ENCODE assay signal across 9 cellular contexts in genomic region chr9:124306098-124306735, GRCh38. TPM values are rescaled to one million over a fixed set of nuclear protein-coding genes. Genes with fewer than 3 reads are reported as not detected.
DNase-seq lines count a peak whose midpoint lies in the region; ATAC-seq and TF ChIP-seq lines count a peak whose summit lies in the region.
"Had no signal": no experiment of that assay in that cellular context is flagged by ENCODE, and none has a peak within 500 bp of the region (broad histone marks: within the 10 kb centered on the region; RNA-seq: fewer than 3 reads in every experiment).

No MANE protein-coding gene starts in this region.

- peak overlapping the region; percentile 20 for H3K4me2 ChIP-seq in PC-3 (ENCODE audit: low read length)

- CTCF ChIA-PET in PC-3 (lab: Charles Lee) = no interaction called here

- H3K36me3 ChIP-seq in PC-3 (ENCODE audit: low read depth, low read length) (peaks cover 7% of the 10 kb centered on the region), esophagus muscularis mucosa (peaks cover 6 to 40% (median 22%) of the 10 kb centered on the region in 4 donors)

- no peaks in the 10 kb centered on the region for H4K20me1 ChIP-seq in PC-3 (ENCODE audit: low read length)

- H3K27me3 ChIP-seq in PC-3 (ENCODE audit: low read length) = no peaks in the 10 kb centered on the region
- H3K27me3 ChIP-seq in esophagus muscularis mucosa = no peaks in the 10 kb centered on the region
- H3K27me3 ChIP-seq: dorsolateral prefrontal cortex had no signal

- no peaks in the 10 kb centered on the region for H3K9me2 ChIP-seq in PC-3 (replicated peaks; ENCODE audit: low read length)

- H3K4me3 ChIP-seq in PC-3 (ENCODE audit: low read length) = no peak overlapping the region
- no peak overlapping the region for H3K4me3 ChIP-seq in esophagus muscularis mucosa
- H3K4me3 ChIP-seq: dorsolateral prefrontal cortex had no signal

- ATAC-seq in PC-3 = peak; percentile 51

- peaks cover 22% of the 10 kb centered on the region for H3K4me1 ChIP-seq in PC-3 (ENCODE audit: insufficient read depth, low read length)
- peaks cover 0 to 14% (median 3%) of the 10 kb centered on the region in 4 donors for H3K4me1 ChIP-seq in esophagus muscularis mucosa

- WGBS in esophagus muscularis mucosa = 74% methylated on average over 11 of the region's 13 CpGs

- no peak overlapping the region for H2AFZ ChIP-seq in PC-3 (ENCODE audit: low read length)

- TF ChIP-seq POLR2A in esophagus muscularis mucosa (IDR thresholded peaks at IDR 0.05; ENCODE audit: low read depth) = no peak

- intact Hi-C loops in PC-3 (cut with micrococcal nuclease) = loop anchor here (5.0 kb wide), 1 partner anchor 49 kb away; the partner anchor contains the start of gene NEK6
- intact Hi-C loops in esophagus muscularis mucosa (cut with DNase I) = no loop called here

- no peaks in the 10 kb centered on the region for H3F3A ChIP-seq in PC-3 (ENCODE audit: low read length, unreplicated experiment)

- peak; percentile 65 for DNase-seq in GM04503 (ENCODE audit: low read depth)
- DNase-seq in PC-3 = peak; percentile 61
- DNase-seq in esophagus muscularis mucosa (ENCODE audit: extremely low spot score) = no peak
- DNase-seq in pulmonary artery endothelial cell (ENCODE audit: low read depth, low spot score) = peak; percentile 47
- DNase-seq in cerebellar nuclear complex (lab: John Stamatoyannopoulos, UW) = no peak
- DNase-seq in mesenteric fat pad (ENCODE audit: low spot score) = no peak
- DNase-seq in NCI-H1092 (lab: John Stamatoyannopoulos, UW) = no peak
- no peak for DNase-seq in C1 segment of cervical spinal cord (lab: John Stamatoyannopoulos, UW)
- DNase-seq: dorsolateral prefrontal cortex had no signal

- H3K9me3 ChIP-seq in PC-3 (ENCODE audit: low read length) (no peaks in the 10 kb centered on the region), esophagus muscularis mucosa (no peaks in the 10 kb centered on the region)

- POLR2A ChIA-PET in PC-3 (lab: Charles Lee; ENCODE audit: unreplicated experiment) = no interaction called here

- H3K27ac ChIP-seq in PC-3 (ENCODE audit: low read length) (peak overlapping the region; percentile 63), esophagus muscularis mucosa (replicated peaks in 1 of 4) (peak overlapping the region; percentile 7 to 36 (median 26))

- no peak for TF ChIP-seq EP300 in esophagus muscularis mucosa (IDR thresholded peaks at IDR 0.05)

- no peak overlapping the region for H3K9ac ChIP-seq in PC-3 (ENCODE audit: low read length)

- BruUV-seq in PC-3 (replicated peaks; lab: Mats Ljungman, UMichigan) = no TSS peak

- TF ChIP-seq CTCF in PC-3 (conservative IDR thresholded peaks at IDR 0.05; ENCODE audit: low read depth, low read length) = no peak
- TF ChIP-seq CTCF in esophagus muscularis mucosa (IDR thresholded peaks at IDR 0.05) = no peak

- peaks cover 18% of the 10 kb centered on the region; the same call in 1 of the 2 replicates for H3K79me2 ChIP-seq in PC-3 (ENCODE audit: low read length)

RNA-seq across cellular contexts. Expression of gene NEK6, which starts 48.5 kb away (rescaled TPM):
- 21.1 and 22.1 TPM in 2 replicates for total RNA-seq in PC-3 (2014; rRNA removed)
- 10 to 100 TPM; 14.1 to 21.9 (median 15.1) TPM for total RNA-seq in esophagus muscularis mucosa
- total RNA-seq in pulmonary artery endothelial cell = 37.5 and 46.9 TPM in 2 replicates
- total RNA-seq in mesenteric fat pad = 97.9 TPM

Comparison
In these comparisons a context has a peak if more than half of its experiments do, and no peak if none do; other contexts are left out.
1. DNase-seq: peak in GM04503 (single experiment), PC-3 (single experiment) and pulmonary artery endothelial cell (single experiment); none in esophagus muscularis mucosa (single experiment), cerebellar nuclear complex (0 of 2), mesenteric fat pad (single experiment), NCI-H1092 (single experiment) and C1 segment of cervical spinal cord (0 of 14).